Comparison of ENCODE assay signal across 1 cellular context in the genomic region with DNA sequence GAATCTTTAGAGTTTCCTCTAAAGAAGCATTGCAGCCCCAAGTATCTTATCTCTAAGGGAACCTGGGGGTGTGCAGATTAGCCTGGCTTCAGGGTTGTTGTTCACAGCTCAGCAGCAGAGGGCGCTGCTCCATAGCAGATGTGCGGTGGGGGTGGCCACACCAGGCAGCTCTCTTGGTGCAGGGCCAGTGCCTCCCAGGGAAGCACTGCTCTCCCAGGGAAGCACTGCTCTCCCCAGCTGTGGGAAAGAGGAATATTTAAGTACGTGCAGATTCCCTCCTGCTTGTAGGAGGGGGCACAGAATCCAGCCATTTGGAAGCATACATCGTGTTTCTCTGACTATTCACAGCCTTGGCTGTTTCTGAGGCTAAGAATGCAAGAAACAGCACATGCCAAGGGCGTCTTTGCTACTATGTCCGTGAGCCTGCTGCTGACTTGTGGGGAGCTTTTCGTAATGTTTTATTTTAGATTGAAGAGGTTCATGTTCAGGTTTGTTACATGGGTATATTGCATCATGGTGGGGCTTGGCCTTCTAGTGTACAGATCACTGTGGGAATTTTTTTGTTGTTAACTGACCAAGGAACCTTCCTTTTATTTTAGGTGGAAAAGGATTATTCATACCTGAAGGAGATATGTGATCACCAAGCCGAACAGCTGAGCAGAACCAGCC.
TF ChIP-seq lines count a peak whose summit lies in the region.

No MANE protein-coding gene starts in this region.

TF ChIP-seq in GM23338, 12 proteins besides CTCF, POLR2A, EP300 and RAD21 (continued from another document):
- TF ChIP-seq, protein P1, sequence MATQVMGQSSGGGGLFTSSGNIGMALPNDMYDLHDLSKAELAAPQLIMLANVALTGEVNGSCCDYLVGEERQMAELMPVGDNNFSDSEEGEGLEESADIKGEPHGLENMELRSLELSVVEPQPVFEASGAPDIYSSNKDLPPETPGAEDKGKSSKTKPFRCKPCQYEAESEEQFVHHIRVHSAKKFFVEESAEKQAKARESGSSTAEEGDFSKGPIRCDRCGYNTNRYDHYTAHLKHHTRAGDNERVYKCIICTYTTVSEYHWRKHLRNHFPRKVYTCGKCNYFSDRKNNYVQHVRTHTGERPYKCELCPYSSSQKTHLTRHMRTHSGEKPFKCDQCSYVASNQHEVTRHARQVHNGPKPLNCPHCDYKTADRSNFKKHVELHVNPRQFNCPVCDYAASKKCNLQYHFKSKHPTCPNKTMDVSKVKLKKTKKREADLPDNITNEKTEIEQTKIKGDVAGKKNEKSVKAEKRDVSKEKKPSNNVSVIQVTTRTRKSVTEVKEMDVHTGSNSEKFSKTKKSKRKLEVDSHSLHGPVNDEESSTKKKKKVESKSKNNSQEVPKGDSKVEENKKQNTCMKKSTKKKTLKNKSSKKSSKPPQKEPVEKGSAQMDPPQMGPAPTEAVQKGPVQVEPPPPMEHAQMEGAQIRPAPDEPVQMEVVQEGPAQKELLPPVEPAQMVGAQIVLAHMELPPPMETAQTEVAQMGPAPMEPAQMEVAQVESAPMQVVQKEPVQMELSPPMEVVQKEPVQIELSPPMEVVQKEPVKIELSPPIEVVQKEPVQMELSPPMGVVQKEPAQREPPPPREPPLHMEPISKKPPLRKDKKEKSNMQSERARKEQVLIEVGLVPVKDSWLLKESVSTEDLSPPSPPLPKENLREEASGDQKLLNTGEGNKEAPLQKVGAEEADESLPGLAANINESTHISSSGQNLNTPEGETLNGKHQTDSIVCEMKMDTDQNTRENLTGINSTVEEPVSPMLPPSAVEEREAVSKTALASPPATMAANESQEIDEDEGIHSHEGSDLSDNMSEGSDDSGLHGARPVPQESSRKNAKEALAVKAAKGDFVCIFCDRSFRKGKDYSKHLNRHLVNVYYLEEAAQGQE (IDR thresholded peaks at IDR 0.05; ENCODE audit: unreplicated experiment): no peak
- no peak for TF ChIP-seq ZNF331 (CRISPR knock-in tag; IDR thresholded peaks at IDR 0.05; ENCODE audit: low read depth)
- TF ChIP-seq EZH2phosphoT487 (IDR thresholded peaks at IDR 0.05; ENCODE audit: unreplicated experiment): no peak
- TF ChIP-seq CREB1 (CRISPR knock-in tag; IDR thresholded peaks at IDR 0.05; ENCODE audit: low read depth): no peak
- no peak for TF ChIP-seq EZH2 (IDR thresholded peaks at IDR 0.05; ENCODE audit: low read depth, unreplicated experiment)
- no peak for TF ChIP-seq ZNF114 (CRISPR knock-in tag; IDR thresholded peaks at IDR 0.05)
- no peak for TF ChIP-seq JUNB (IDR thresholded peaks at IDR 0.05; ENCODE audit: unreplicated experiment)
- no peak for TF ChIP-seq STAT1 (IDR thresholded peaks at IDR 0.05; ENCODE audit: unreplicated experiment)
- TF ChIP-seq, protein P2, sequence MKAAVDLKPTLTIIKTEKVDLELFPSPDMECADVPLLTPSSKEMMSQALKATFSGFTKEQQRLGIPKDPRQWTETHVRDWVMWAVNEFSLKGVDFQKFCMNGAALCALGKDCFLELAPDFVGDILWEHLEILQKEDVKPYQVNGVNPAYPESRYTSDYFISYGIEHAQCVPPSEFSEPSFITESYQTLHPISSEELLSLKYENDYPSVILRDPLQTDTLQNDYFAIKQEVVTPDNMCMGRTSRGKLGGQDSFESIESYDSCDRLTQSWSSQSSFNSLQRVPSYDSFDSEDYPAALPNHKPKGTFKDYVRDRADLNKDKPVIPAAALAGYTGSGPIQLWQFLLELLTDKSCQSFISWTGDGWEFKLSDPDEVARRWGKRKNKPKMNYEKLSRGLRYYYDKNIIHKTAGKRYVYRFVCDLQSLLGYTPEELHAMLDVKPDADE (IDR thresholded peaks at IDR 0.05): no peak
